ENCODE assay signal across 8 cellular contexts in the genomic region with DNA sequence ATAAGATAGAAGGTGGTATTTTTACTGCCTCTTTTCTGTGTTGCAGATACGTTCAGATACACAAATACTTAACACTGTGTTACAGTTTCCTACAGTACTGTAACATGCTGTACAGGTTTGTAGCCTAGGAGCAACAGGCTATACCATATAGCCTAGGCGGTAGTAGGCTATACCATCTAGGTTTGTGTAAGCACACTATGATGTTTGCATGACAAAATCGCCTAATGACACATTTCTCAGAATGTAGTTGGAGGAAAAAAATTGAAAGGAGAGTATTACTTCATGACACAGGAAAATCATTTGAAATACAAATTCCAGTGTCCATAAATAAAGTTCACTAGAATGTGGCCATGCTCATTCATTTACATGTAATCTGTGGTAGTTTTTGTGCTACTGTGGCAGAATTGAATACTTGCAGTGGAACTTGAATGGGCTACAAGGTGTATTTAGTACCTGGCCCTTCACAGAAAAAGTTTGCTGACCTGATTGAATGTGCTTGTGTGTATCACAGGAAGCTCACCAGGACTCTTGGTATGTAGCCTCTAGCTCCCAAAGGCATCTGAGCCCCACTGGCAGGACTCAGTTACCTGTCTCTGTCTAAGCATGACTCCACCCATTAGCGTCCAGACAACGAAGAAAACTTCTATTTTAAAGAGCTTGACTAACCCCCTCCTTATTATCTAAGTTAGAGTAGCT. TPM values are rescaled to one million over a fixed set of nuclear protein-coding genes. Genes with fewer than 3 reads are reported as not detected.
DNase-seq lines count a peak whose midpoint lies in the region; ATAC-seq lines count a peak whose summit lies in the region.

No MANE protein-coding gene starts in this region.

- no peak overlapping the region for H2AFZ ChIP-seq in Karpas-422 (ENCODE audit: low read length)

- peak overlapping the region; percentile 48 for H3K4me2 ChIP-seq in Karpas-422 (ENCODE audit: low read depth, low read length, poor library complexity, severe bottlenecking)

- ATAC-seq in GM18861 (IDR thresholded peaks at IDR 0.05; ENCODE audit: unreplicated experiment) (peak; percentile 15), GM21423 (IDR thresholded peaks at IDR 0.05; ENCODE audit: unreplicated experiment) (no peak)

- peaks cover 91% of the 10 kb centered on the region for H4K20me1 ChIP-seq in Karpas-422 (ENCODE audit: insufficient read depth, low read depth, low read length)

- H3K4me1 ChIP-seq in Karpas-422 (ENCODE audit: low read length): peaks cover 99% of the 10 kb centered on the region
- peaks cover 46% of the 10 kb centered on the region for H3K4me1 ChIP-seq in effector memory CD4-positive, alpha-beta T cell (ENCODE audit: control insufficient read depth, insufficient read depth, low read length, poor library complexity, severe bottlenecking)
- peaks cover 26% of the 10 kb centered on the region for H3K4me1 ChIP-seq in rectal smooth muscle tissue (ENCODE audit: control insufficient read depth, insufficient read depth, low read length)

- peak overlapping the region; percentile 79 for H3K27ac ChIP-seq in Karpas-422 (ENCODE audit: low read length)
- peak overlapping the region; percentile 70 for H3K27ac ChIP-seq in effector memory CD4-positive, alpha-beta T cell (ENCODE audit: insufficient read depth, low read length, poor library complexity, severe bottlenecking)
- peak overlapping the region; percentile 40 for H3K27ac ChIP-seq in rectal smooth muscle tissue (ENCODE audit: low read depth, low read length)

- no peaks in the 10 kb centered on the region for H3K9me3 ChIP-seq in Karpas-422 (ENCODE audit: low read length)
- H3K9me3 ChIP-seq in effector memory CD4-positive, alpha-beta T cell (ENCODE audit: control insufficient read depth, low read length): no peaks in the 10 kb centered on the region

- H3K27me3 ChIP-seq in Karpas-422 (ENCODE audit: low read length) (no peaks in the 10 kb centered on the region), rectal smooth muscle tissue (ENCODE audit: control insufficient read depth, insufficient read depth, low read length) (no peaks in the 10 kb centered on the region)
- H3K27me3 ChIP-seq in effector memory CD4-positive, alpha-beta T cell (replicated peaks; ENCODE audit: control insufficient read depth, insufficient read depth, low read length, poor library complexity, severe bottlenecking): no peaks in the 10 kb centered on the region

- H3K9ac ChIP-seq in Karpas-422 (ENCODE audit: low read length) (peak overlapping the region; percentile 36; the same call in 1 of the 2 replicates), rectal smooth muscle tissue (ENCODE audit: low read length) (no peak overlapping the region)

- H3K79me2 ChIP-seq in Karpas-422 (ENCODE audit: low read length): peaks cover 100% of the 10 kb centered on the region

- H3K9me2 ChIP-seq in Karpas-422 (replicated peaks; ENCODE audit: insufficient read depth, low read length): no peaks in the 10 kb centered on the region

- DNase-seq in Karpas-422: peak; percentile 60
- DNase-seq in effector memory CD4-positive, alpha-beta T cell: no peak
- DNase-seq in GDM1 (lab: John Stamatoyannopoulos, UW): no peak
- DNase-seq in stimulated activated CD4-positive, alpha-beta T cell treated with anti-CD3 and anti-CD28 coated beads, Interleukin-4, amount 100 ng/mL, for 24 hours: no peak
- DNase-seq in HuH-7.5 (ENCODE audit: low spot score): no peak

- peak overlapping the region; percentile 42; the same call in 1 of the 2 replicates for H3K4me3 ChIP-seq in Karpas-422 (ENCODE audit: low read length)
- H3K4me3 ChIP-seq in effector memory CD4-positive, alpha-beta T cell (ENCODE audit: insufficient read depth, low read depth, low read length, poor library complexity, severe bottlenecking): peak overlapping the region; percentile 45
- H3K4me3 ChIP-seq in rectal smooth muscle tissue (ENCODE audit: low read length): peak overlapping the region; percentile 14

- H3K36me3 ChIP-seq in Karpas-422 (ENCODE audit: insufficient read depth, low read length) (peaks cover 37% of the 10 kb centered on the region; the same call in 1 of the 2 replicates), rectal smooth muscle tissue (ENCODE audit: control insufficient read depth, insufficient read depth, low read length) (no peaks in the 10 kb centered on the region)
- no peaks in the 10 kb centered on the region for H3K36me3 ChIP-seq in effector memory CD4-positive, alpha-beta T cell (ENCODE audit: control insufficient read depth, insufficient read depth, low read length)

RNA-seq across cellular contexts. Expression of a gene that starts 18.8 kb away (rescaled TPM):
- total RNA-seq in Karpas-422 (2014; rRNA removed; shearing (Covaris generic); ENCODE audit: low replicate concordance): 89.5 and 101 TPM in 2 replicates
